9 cellular contexts compared by ENCODE assay signal in the genomic region with DNA sequence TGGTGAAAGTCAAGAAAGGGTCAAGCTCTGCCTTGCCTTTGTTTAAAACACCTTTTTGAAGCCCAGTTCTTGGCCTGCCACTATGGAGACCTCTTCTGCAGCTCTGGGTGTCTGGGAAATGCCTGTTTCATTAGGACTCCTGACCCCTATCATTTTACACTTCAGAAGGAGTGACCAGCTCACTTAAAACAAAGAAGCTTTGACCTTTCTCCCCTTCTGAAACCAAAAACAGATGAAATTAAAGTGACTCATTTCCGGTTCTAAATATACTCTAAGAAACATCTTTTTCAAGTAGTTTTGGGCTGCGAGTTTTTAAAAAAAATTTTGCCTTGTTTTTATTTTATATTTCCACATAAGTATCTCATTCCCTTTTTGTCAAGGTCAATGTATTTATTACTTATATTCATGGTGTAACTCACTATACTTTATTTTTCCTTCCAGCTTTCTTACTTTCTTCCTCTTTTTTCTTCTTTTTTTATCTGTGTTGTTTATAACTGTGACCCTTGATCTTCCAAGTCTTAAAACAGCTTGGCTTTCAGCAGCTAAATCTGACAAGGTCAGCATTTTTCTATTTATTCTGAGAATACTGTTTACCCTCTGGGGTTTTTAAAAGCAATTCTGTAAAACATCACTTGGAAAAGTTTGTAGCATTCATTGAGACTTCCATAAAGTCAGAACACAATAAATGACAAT.
DNase-seq lines count a peak whose midpoint lies in the region; ATAC-seq, FAIRE-seq and TF ChIP-seq lines count a peak whose summit lies in the region.
"Had no signal": no experiment of that assay in that cellular context is flagged by ENCODE, and none has a peak within 500 bp of the region (broad histone marks: within the 10 kb centered on the region; RNA-seq: fewer than 3 reads in every experiment).

No MANE protein-coding gene starts in this region.

- no peak overlapping the region for H2AFZ ChIP-seq in H1 (ENCODE audit: low read length)

- no peak overlapping the region for H4K5ac ChIP-seq in H1 (ENCODE audit: insufficient read length, low read depth, low read length)

- CTCF ChIA-PET in AG04450 (lab: Charles Lee) (interaction anchor here (0.6 to 1.9 kb wide), 3 partner anchors 8 to 285 kb away, joined by 3 to 9 read pairs (median 7); no protein-coding TSS in a partner anchor), H1 (lab: Charles Lee; ENCODE audit: partially characterized antibody) (interaction anchor here (1.1 to 4.5 kb wide), 6 partner anchors 9 to 893 kb away, joined by 3 to 28 read pairs (median 9); no protein-coding TSS in a partner anchor)

- H4K8ac ChIP-seq in H1 (ENCODE audit: extremely low read depth, insufficient read depth, low read length) = no peak overlapping the region

- no peak overlapping the region for H2BK20ac ChIP-seq in H1 (ENCODE audit: low read length)

- H2BK5ac ChIP-seq in H1 (ENCODE audit: low read depth, low read length) = no peak overlapping the region

- H3K14ac ChIP-seq in H1 (ENCODE audit: insufficient read length) = no peak overlapping the region

- intact Hi-C loops in activated T-helper 1 cell treated with anti-CD3 and anti-CD28 coated beads, Interleukin-12 subunit alpha, Interleukin-12 subunit beta, Interleukin-2, Interleukin-4 antibody, amounts not matched to agents 30 ng/mL and 10 ng/mL and 1 ng/mL, durations not matched to agents 14 hours and 24 hours and 36 hours (cut with micrococcal nuclease) = no loop called here

- TF ChIP-seq EP300 in H1 (IDR thresholded peaks at IDR 0.05; ENCODE audit: borderline replicate concordance in 1 of 2, low read depth in 2 of 2, low read length in 2 of 2) = no peak

- no peak overlapping the region for H2BK120ac ChIP-seq in H1 (replicated peaks; ENCODE audit: low read depth, low read length)

- POLR2A ChIA-PET in AG04450 (lab: Yijun Ruan, JAX) (no interaction called here), H1 (lab: Charles Lee; ENCODE audit: partially characterized antibody) (no interaction called here)

- peaks cover 2 to 22% (median 9%) of the 10 kb centered on the region in 4 experiments; a peak in 6 of 7 replicates for H3K4me1 ChIP-seq in H1 (replicated peaks in 1 of 4; ENCODE audit: control insufficient read depth in 3 of 4, insufficient read depth in 4 of 4, low read length in 3 of 4)

- H3K27ac ChIP-seq in AG04450 (ENCODE audit: low read depth, low read length) (no peak overlapping the region), H1 (ENCODE audit: low read depth, low read length) (no peak overlapping the region)

- no peaks in the 10 kb centered on the region for H4K20me1 ChIP-seq in H1 (replicated peaks in 1 of 2; ENCODE audit: control insufficient read depth in 1 of 2, insufficient read depth in 2 of 2, low read length in 2 of 2)

- ATAC-seq in GM19455 (IDR thresholded peaks at IDR 0.05; ENCODE audit: unreplicated experiment) = peak; percentile 68
- ATAC-seq in HG03558 (IDR thresholded peaks at IDR 0.05; ENCODE audit: extremely low read depth, unreplicated experiment) = peak; percentile 51
- no peak for ATAC-seq in HG02840 (IDR thresholded peaks at IDR 0.05; ENCODE audit: low FRiP score, unreplicated experiment)
- ATAC-seq in GM21825 (IDR thresholded peaks at IDR 0.05; ENCODE audit: unreplicated experiment) = no peak

- H3K79me1 ChIP-seq in H1 (ENCODE audit: low read depth, low read length) = no peaks in the 10 kb centered on the region

- no peak overlapping the region for H3K4me3 ChIP-seq in AG04450 (ENCODE audit: low read depth, low read length)
- H3K4me3 ChIP-seq in H1 (ENCODE audit: extremely low read depth in 1 of 4, insufficient read depth in 2 of 4, low read depth in 3 of 4, low read length in 4 of 4) = no peak overlapping the region

- H2BK15ac ChIP-seq in H1 (ENCODE audit: low read length) = no peak overlapping the region

- H2BK12ac ChIP-seq in H1 (ENCODE audit: low read depth, low read length) = no peak overlapping the region

- no peak overlapping the region for H3K4ac ChIP-seq in H1 (replicated peaks; ENCODE audit: insufficient read length, low read depth, low read length)

- H3K27me3 Mint-ChIP-seq in activated T-helper 1 cell treated with anti-CD3 and anti-CD28 coated beads, Interleukin-12 subunit alpha, Interleukin-12 subunit beta, Interleukin-2, Interleukin-4 antibody, amounts not matched to agents 30 ng/mL and 10 ng/mL and 1 ng/mL, durations not matched to agents 14 hours and 24 hours and 36 hours (ENCODE audit: insufficient read depth) = peaks cover 2% of the 10 kb centered on the region

- H3K9me3 Mint-ChIP-seq in activated T-helper 1 cell treated with anti-CD3 and anti-CD28 coated beads, Interleukin-12 subunit alpha, Interleukin-12 subunit beta, Interleukin-2, Interleukin-4 antibody, amounts not matched to agents 30 ng/mL and 10 ng/mL and 1 ng/mL, durations not matched to agents 14 hours and 24 hours and 36 hours = no peaks in the 10 kb centered on the region

- no peak for FAIRE-seq in H1 (lab: Jason Lieb, UNC)

- H3K27me3 ChIP-seq in AG04450 (ENCODE audit: control insufficient read depth, insufficient read depth, low read length) (no peaks in the 10 kb centered on the region), H1 (replicated peaks in 1 of 4; ENCODE audit: control insufficient read depth in 3 of 4, extremely low read depth in 1 of 4, insufficient read depth in 3 of 4, low read length in 3 of 4) (no peaks in the 10 kb centered on the region)

- peak; percentile 6 for DNase-seq in AG04450 (ENCODE audit: low read depth, low spot score)
- no peak for DNase-seq in H1 (ENCODE audit: low read depth in 1 of 2, low spot score in 2 of 2)
- no peak for DNase-seq in activated T-helper 1 cell treated with anti-CD3 and anti-CD28 coated beads, Interleukin-12 subunit alpha, Interleukin-12 subunit beta, Interleukin-2, Interleukin-4 antibody, amounts not matched to agents 30 ng/mL and 10 ng/mL and 1 ng/mL, durations not matched to agents 14 hours and 24 hours and 36 hours (ENCODE audit: low spot score)
- DNase-seq in activated CD4-positive, alpha-beta T cell treated with anti-CD3 and anti-CD28 coated beads, Interleukin-2, amount 50 U/mL, for 48 hours = no peak

- no peak overlapping the region for H3K4me3 Mint-ChIP-seq in activated T-helper 1 cell treated with anti-CD3 and anti-CD28 coated beads, Interleukin-12 subunit alpha, Interleukin-12 subunit beta, Interleukin-2, Interleukin-4 antibody, amounts not matched to agents 30 ng/mL and 10 ng/mL and 1 ng/mL, durations not matched to agents 14 hours and 24 hours and 36 hours
- H3K4me3 Mint-ChIP-seq: CD14-positive monocyte had no signal

- no peak overlapping the region for H3K27ac Mint-ChIP-seq in activated T-helper 1 cell treated with anti-CD3 and anti-CD28 coated beads, Interleukin-12 subunit alpha, Interleukin-12 subunit beta, Interleukin-2, Interleukin-4 antibody, amounts not matched to agents 30 ng/mL and 10 ng/mL and 1 ng/mL, durations not matched to agents 14 hours and 24 hours and 36 hours
- H3K27ac Mint-ChIP-seq: CD14-positive monocyte had no signal

- TF ChIP-seq POLR2A in H1 (IDR thresholded peaks at IDR 0.05; ENCODE audit: control extremely low read depth in 1 of 2, low read depth in 2 of 2, low read length in 2 of 2) = no peak

- H4K91ac ChIP-seq in H1 (replicated peaks; ENCODE audit: insufficient read length, low read length) = no peak overlapping the region

- no peaks in the 10 kb centered on the region; the same call in 1 of the 2 replicates for H3K23me2 ChIP-seq in H1 (ENCODE audit: low read depth, low read length)

- no peak overlapping the region for H3K23ac ChIP-seq in H1 (ENCODE audit: insufficient read length)

- 82% methylated on average over 2 of the region's 2 CpGs; no CpG with 5 or more reads in 1 of the 2 experiments for WGBS in H1 (ENCODE audit: extremely low coverage in 1 of 2, insufficient coverage in 1 of 2, insufficient read length in 1 of 2, insufficient replicate concordance in 2 of 2, low coverage in 1 of 2, low lambda C conversion rate in 2 of 2, missing lambda C conversion rate in 1 of 2), 2 experiments

- H3K56ac ChIP-seq in H1 (replicated peaks; ENCODE audit: insufficient read length, low read depth, low read length) = no peak overlapping the region

- H3K4me1 Mint-ChIP-seq in activated T-helper 1 cell treated with anti-CD3 and anti-CD28 coated beads, Interleukin-12 subunit alpha, Interleukin-12 subunit beta, Interleukin-2, Interleukin-4 antibody, amounts not matched to agents 30 ng/mL and 10 ng/mL and 1 ng/mL, durations not matched to agents 14 hours and 24 hours and 36 hours (ENCODE audit: low read depth) = no peaks in the 10 kb centered on the region
- H3K4me1 Mint-ChIP-seq: CD14-positive monocyte had no signal

- no peaks in the 10 kb centered on the region for H3K79me2 ChIP-seq in H1 (ENCODE audit: control insufficient read depth in 1 of 2, insufficient read depth in 2 of 2, low read length in 2 of 2)

- H3K18ac ChIP-seq in H1 (ENCODE audit: extremely low read depth, low read length) = no peak overlapping the region

- H3K9ac ChIP-seq in H1 (replicated peaks in 1 of 4; ENCODE audit: extremely low read depth in 1 of 4, low read depth in 3 of 4, low read length in 3 of 4) = no peak overlapping the region

- H3K4me2 ChIP-seq in H1 (ENCODE audit: insufficient read depth in 1 of 2, low read depth in 2 of 2, low read length in 2 of 2) = no peak overlapping the region

- H2AK5ac ChIP-seq in H1 (ENCODE audit: low read depth, low read length) = no peak overlapping the region

- H3K9me3 ChIP-seq in AG04450 (ENCODE audit: control insufficient read depth, insufficient read depth, low read length) (no peaks in the 10 kb centered on the region), H1 (ENCODE audit: insufficient read depth in 2 of 2, low read depth in 1 of 2, low read length in 1 of 2) (no peaks in the 10 kb centered on the region)

- no peaks in the 10 kb centered on the region for H3K36me3 ChIP-seq in H1 (ENCODE audit: control insufficient read depth in 2 of 4, insufficient read depth in 4 of 4, low read length in 3 of 4)

- no peak for TF ChIP-seq RAD21 in H1 (IDR thresholded peaks at IDR 0.05 in 1 of 2, conservative IDR thresholded peaks at IDR 0.05 in 1 of 2; ENCODE audit: low read depth in 2 of 2, low read length in 2 of 2)

- H3K36me3 Mint-ChIP-seq in activated T-helper 1 cell treated with anti-CD3 and anti-CD28 coated beads, Interleukin-12 subunit alpha, Interleukin-12 subunit beta, Interleukin-2, Interleukin-4 antibody, amounts not matched to agents 30 ng/mL and 10 ng/mL and 1 ng/mL, durations not matched to agents 14 hours and 24 hours and 36 hours (ENCODE audit: low read depth) = no peaks in the 10 kb centered on the region
- H3K36me3 Mint-ChIP-seq: CD14-positive monocyte had no signal

- TF ChIP-seq CTCF in AG04450 (IDR thresholded peaks at IDR 0.05; ENCODE audit: low read depth, low read length) (no peak), H1 (IDR thresholded peaks at IDR 0.05; ENCODE audit: control extremely low read depth in 1 of 3, insufficient read depth in 1 of 3, low read depth in 1 of 3, low read length in 3 of 3) (no peak)

TF ChIP-seq in H1, 55 proteins besides CTCF, POLR2A, EP300 and RAD21:
- no peak for TF ChIP-seq TBP (IDR thresholded peaks at IDR 0.05; ENCODE audit: low read depth, low read length)
- TF ChIP-seq MAFK (IDR thresholded peaks at IDR 0.05; ENCODE audit: low read depth, low read length) = peak; percentile 43; the same call in 1 of the 2 replicates

Comparison
In these comparisons a context has a peak if more than half of its experiments do, and no peak if none do; other contexts are left out.
1. ATAC-seq: peak in GM19455 (single experiment) and HG03558 (single experiment); none in HG02840 (single experiment) and GM21825 (single experiment).